17 cellular contexts compared by ENCODE assay signal in genomic region chr22:23844739-23845202, GRCh38. TPM values are rescaled to one million over a fixed set of nuclear protein-coding genes. Genes with fewer than 3 reads are reported as not detected.
A peak's percentile ranks its signal among the peaks of the same experiment; 100 is the strongest.
DNase-seq lines count a peak whose midpoint lies in the region; ATAC-seq, FAIRE-seq and TF ChIP-seq lines count a peak whose summit lies in the region.
"Had no signal": no experiment of that assay in that cellular context is flagged by ENCODE, and none has a peak within 500 bp of the region (broad histone marks: within the 10 kb centered on the region; RNA-seq: fewer than 3 reads in every experiment).

No MANE protein-coding gene starts in this region.

- no peak for TF ChIP-seq POLR2A in breast epithelium (IDR thresholded peaks at IDR 0.05)
- TF ChIP-seq POLR2A in thyroid gland (IDR thresholded peaks at IDR 0.05) = no peak

- H3K4me2 ChIP-seq in mammary epithelial cell (ENCODE audit: insufficient read depth, low read depth, low read length) = no peak overlapping the region

- H3K9me3 Mint-ChIP-seq in endodermal cell = no peaks in the 10 kb centered on the region
- H3K9me3 Mint-ChIP-seq: CD8-positive, alpha-beta T cell had no signal

- dilution Hi-C loops in mammary epithelial cell (cut with HindIII; ENCODE audit: low sequenced_read_pairs) = no loop called here

- H3K4me1 ChIP-seq in breast epithelium = peaks cover 9 to 23% of the 10 kb centered on the region in 2 donors
- H3K4me1 ChIP-seq in mammary epithelial cell (ENCODE audit: insufficient read depth, low read length) = peaks cover 36% of the 10 kb centered on the region
- peaks cover 64% of the 10 kb centered on the region for H3K4me1 ChIP-seq in SJCRH30
- H3K4me1 ChIP-seq in lower lobe of right lung = peaks cover 37% of the 10 kb centered on the region
- H3K4me1 ChIP-seq in thyroid gland = peaks cover 10 to 28% of the 10 kb centered on the region in 2 donors
- no peaks in the 10 kb centered on the region for H3K4me1 ChIP-seq in endodermal cell (ENCODE audit: control insufficient read depth, insufficient read depth, low read length)

- TF ChIP-seq CTCF in breast epithelium (IDR thresholded peaks at IDR 0.05) (no peak), mammary epithelial cell (conservative IDR thresholded peaks at IDR 0.05 in 1 of 2, IDR thresholded peaks at IDR 0.05 in 1 of 2; ENCODE audit: extremely low read depth in 1 of 2, insufficient read depth in 1 of 2, low read depth in 1 of 2, low read length in 2 of 2) (no peak), lower lobe of right lung (IDR thresholded peaks at IDR 0.05) (no peak), thyroid gland (IDR thresholded peaks at IDR 0.05) (no peak), endodermal cell (conservative IDR thresholded peaks at IDR 0.05) (no peak)

- in situ Hi-C loops in mammary epithelial cell (cut with MboI; ENCODE audit: low sequenced_read_pairs in 2 of 2) = loop anchor here (10.0 to 25.0 kb wide), 3 partner anchors 60 to 307 kb away; partner anchors contain the start of gene SMARCB1 (in 1 of the 2)

- peak overlapping the region; percentile 74 to 76 for H3K27ac ChIP-seq in breast epithelium
- H3K27ac ChIP-seq in mammary epithelial cell (ENCODE audit: insufficient read depth, low read depth, low read length) = no peak overlapping the region
- peak overlapping the region; percentile 76 for H3K27ac ChIP-seq in SJCRH30
- H3K27ac ChIP-seq in lower lobe of right lung = peak overlapping the region; percentile 53
- peak overlapping the region in 2 of 3 donors; percentile 58 to 69 for H3K27ac ChIP-seq in thyroid gland
- H3K27ac ChIP-seq in endodermal cell (ENCODE audit: low read depth, low read length) = no peak overlapping the region

- DNase-seq in breast epithelium (ENCODE audit: low spot score in 2 of 2) (no peak), mammary epithelial cell (no peak), SJCRH30 (no peak), lower lobe of right lung (no peak), thyroid gland (no peak), endodermal cell (no peak), GM19239 (ENCODE audit: insufficient read length, low spot score) (no peak)
- DNase-seq: activated CD4-positive, alpha-beta T cell treated with anti-CD3 and anti-CD28 coated beads, Interleukin-2, amount 50 U/mL, for 4 hours; CD8-positive, alpha-beta T cell; NCI-H748 treated with DMSO at 0.1 percent for 48 hours; stimulated activated CD4-positive, alpha-beta T cell treated with anti-CD3 and anti-CD28 coated beads, Interleukin-4, amount 100 ng/mL, for 4 hours; stimulated activated naive CD4-positive, alpha-beta T cell; T1000 had no signal

- H3K9ac ChIP-seq in mammary epithelial cell (ENCODE audit: insufficient read depth, low read length) (no peak overlapping the region), endodermal cell (ENCODE audit: extremely low read depth, low read length, poor library complexity, severe bottlenecking) (no peak overlapping the region)

- intact Hi-C loops in breast epithelium (cut with DNase I; ENCODE audit: low total_unique reads) (loop anchor here (5.0 to 10.0 kb wide), 2 partner anchors 320 to 442 kb away; no protein-coding TSS in a partner anchor), mammary epithelial cell (cut with micrococcal nuclease) (loop anchor here (5.0 kb wide), 4 partner anchors 217 to 522 kb away; no protein-coding TSS in a partner anchor), lower lobe of right lung (cut with DNase I) (no loop called here), thyroid gland (cut with DNase I) (loop anchor here (5.0 to 10.0 kb wide), 3 partner anchors 57 to 300 kb away; partner anchors contain the start of genes CHCHD10 and SMARCB1)

- H3K4me1 Mint-ChIP-seq in endodermal cell = peaks cover 10% of the 10 kb centered on the region

- H3K9me3 ChIP-seq in breast epithelium = no peaks in the 10 kb centered on the region
- H3K9me3 ChIP-seq in mammary epithelial cell (replicated peaks; ENCODE audit: insufficient read depth, low read length) = no peaks in the 10 kb centered on the region
- H3K9me3 ChIP-seq in SJCRH30 (replicated peaks) = no peaks in the 10 kb centered on the region
- no peaks in the 10 kb centered on the region for H3K9me3 ChIP-seq in lower lobe of right lung
- H3K9me3 ChIP-seq in thyroid gland = no peaks in the 10 kb centered on the region
- H3K9me3 ChIP-seq in endodermal cell (ENCODE audit: control insufficient read depth, low read length) = no peaks in the 10 kb centered on the region

- H3K27ac Mint-ChIP-seq in endodermal cell = no peak overlapping the region
- H3K27ac Mint-ChIP-seq: CD8-positive, alpha-beta T cell had no signal

- H3K36me3 Mint-ChIP-seq in endodermal cell (ENCODE audit: low read depth) = no peaks in the 10 kb centered on the region
- H3K36me3 Mint-ChIP-seq: CD8-positive, alpha-beta T cell had no signal

- H3K27me3 Mint-ChIP-seq in endodermal cell (ENCODE audit: insufficient read depth) = peaks cover 23% of the 10 kb centered on the region

- H3K4me3 ChIP-seq in breast epithelium (no peak overlapping the region), mammary epithelial cell (replicated peaks in 1 of 3; ENCODE audit: insufficient read depth in 1 of 3, low read depth in 2 of 3, low read length in 3 of 3) (no peak overlapping the region), SJCRH30 (no peak overlapping the region), lower lobe of right lung (no peak overlapping the region), thyroid gland (replicated peaks in 1 of 3) (no peak overlapping the region), endodermal cell (ENCODE audit: low read length) (no peak overlapping the region)

- 69% methylated on average over 7 of the region's 8 CpGs for WGBS in mammary epithelial cell (ENCODE audit: low coverage, missing lambda C conversion rate)
- 79% methylated on average over 8 of the region's 8 CpGs for WGBS in thyroid gland, 2 donors
- WGBS in endodermal cell (ENCODE audit: insufficient coverage in 1 of 2, insufficient read length in 1 of 2), 2 experiments = 77 to 85% methylated on average over 5 to 8 of the region's 8 CpGs

- no peaks in the 10 kb centered on the region for H4K20me1 ChIP-seq in mammary epithelial cell (ENCODE audit: insufficient read depth, low read length)

- H2AFZ ChIP-seq in mammary epithelial cell (ENCODE audit: low read depth, low read length) = no peak overlapping the region

- H3K27me3 ChIP-seq in breast epithelium = no peaks in the 10 kb centered on the region
- H3K27me3 ChIP-seq in mammary epithelial cell (ENCODE audit: insufficient read depth, low read length) = no peaks in the 10 kb centered on the region
- H3K27me3 ChIP-seq in SJCRH30 = no peaks in the 10 kb centered on the region
- H3K27me3 ChIP-seq in lower lobe of right lung (ENCODE audit: low read depth) = no peaks in the 10 kb centered on the region
- no peaks in the 10 kb centered on the region for H3K27me3 ChIP-seq in thyroid gland
- H3K27me3 ChIP-seq in endodermal cell (ENCODE audit: control insufficient read depth, insufficient read depth, low read length, poor library complexity, severe bottlenecking) = no peaks in the 10 kb centered on the region

- no peak for FAIRE-seq in GM19239 (lab: Jason Lieb, UNC)
- FAIRE-seq: A204.1, endometrium, frontal cortex had no signal

- H3K79me2 ChIP-seq in mammary epithelial cell (ENCODE audit: insufficient read depth, low read length) = no peaks in the 10 kb centered on the region

- no TSS peak for BruUV-seq in mammary epithelial cell (replicated peaks; lab: Mats Ljungman, UMichigan)

- H3K4me3 Mint-ChIP-seq in endodermal cell = no peak overlapping the region
- H3K4me3 Mint-ChIP-seq: CD8-positive, alpha-beta T cell had no signal

- CTCF ChIA-PET in mammary epithelial cell (lab: Charles Lee; ENCODE audit: low non-redundant PET) = no interaction called here

- ATAC-seq in lower lobe of right lung (no peak), HG02970 (IDR thresholded peaks at IDR 0.05; ENCODE audit: low FRiP score, unreplicated experiment) (no peak)
- ATAC-seq: CD8-positive, alpha-beta T cell had no signal

- H3K36me3 ChIP-seq in breast epithelium (no peaks in the 10 kb centered on the region), mammary epithelial cell (ENCODE audit: insufficient read depth, low read length) (no peaks in the 10 kb centered on the region), SJCRH30 (no peaks in the 10 kb centered on the region), lower lobe of right lung (no peaks in the 10 kb centered on the region), thyroid gland (no peaks in the 10 kb centered on the region), endodermal cell (ENCODE audit: control insufficient read depth, insufficient read depth, low read length) (no peaks in the 10 kb centered on the region)

RNA-seq across cellular contexts. Expression of gene DERL3, which starts 6.0 kb away (rescaled TPM):
- total RNA-seq in breast epithelium = 1 to 10 TPM in 2 of 3 donors, under 1 TPM in 1; 0.48 to 6.6 (median 2.8) TPM
- total RNA-seq in mammary epithelial cell = not detected
- 0.15 TPM for polyA plus RNA-seq in mammary epithelial cell
- polyA minus RNA-seq in mammary epithelial cell = not detected
- not detected in 2 replicates for total RNA-seq in SJCRH30 (2014; rRNA removed; shearing (Covaris generic))
- 5.8 TPM for total RNA-seq in lower lobe of right lung
- total RNA-seq in thyroid gland = 10 to 100 TPM in 1 of 4 donors, 1 to 10 TPM in 3; 1.6 to 15.9 (median 4.1) TPM
- total RNA-seq in endodermal cell = 1 to 10 TPM; 6.3 to 7.6 TPM
- 8.1 TPM for polyA plus RNA-seq in endodermal cell (2013, experiment 1 of 2)
- polyA plus RNA-seq in endodermal cell (2013, experiment 2 of 2) = 7.7 TPM

RNA-seq across cellular contexts. Expression of gene SLC2A11, which starts 12.9 kb away (rescaled TPM):
- total RNA-seq in breast epithelium = 10 to 100 TPM; 10.2 to 17.0 (median 13.1) TPM
- total RNA-seq in mammary epithelial cell = 10 to 100 TPM; 14.7 to 26.3 TPM
- polyA plus RNA-seq in mammary epithelial cell = 6.0 TPM
- 0.78 TPM for polyA minus RNA-seq in mammary epithelial cell
- 0.51 and 1.9 TPM in 2 replicates for total RNA-seq in SJCRH30 (2014; rRNA removed; shearing (Covaris generic))
- 12.7 TPM for total RNA-seq in lower lobe of right lung
- 10 to 100 TPM; 17.5 to 30.0 (median 24.3) TPM for total RNA-seq in thyroid gland
- 10 to 100 TPM; 13.1 to 14.8 TPM for total RNA-seq in endodermal cell
- polyA plus RNA-seq in endodermal cell (2013, experiment 1 of 2) = 12.0 TPM
- 9.3 TPM for polyA plus RNA-seq in endodermal cell (2013, experiment 2 of 2)

RNA-seq across cellular contexts. Expression of gene MIF, which starts 49.4 kb away (rescaled TPM):
- total RNA-seq in breast epithelium (100 to 1,000 TPM; 191 to 466 (median 261) TPM), mammary epithelial cell (1,000 to 10,000 TPM in 1 of 2 donors, 100 to 1,000 TPM in 1; 359 to 1,214 TPM), lower lobe of right lung (231 TPM), thyroid gland (100 to 1,000 TPM; 342 to 807 (median 472) TPM), endodermal cell (100 to 1,000 TPM; 722 to 753 TPM)
- 582 TPM for polyA plus RNA-seq in mammary epithelial cell
- 28.8 TPM for polyA minus RNA-seq in mammary epithelial cell
- 270 and 350 TPM in 2 replicates for total RNA-seq in SJCRH30 (2014; rRNA removed; shearing (Covaris generic))
- 847 TPM for polyA plus RNA-seq in endodermal cell (2013, experiment 1 of 2)
- 826 TPM for polyA plus RNA-seq in endodermal cell (2013, experiment 2 of 2)

RNA-seq across cellular contexts. Expression of gene SMARCB1, which starts 58.0 kb away (rescaled TPM):
- total RNA-seq in breast epithelium (10 to 100 TPM; 34.6 to 60.2 (median 50.1) TPM), mammary epithelial cell (10 to 100 TPM; 63.5 to 93.8 TPM), lower lobe of right lung (61.3 TPM), thyroid gland (100 to 1,000 TPM in 1 of 4 donors, 10 to 100 TPM in 3; 59.8 to 107 (median 75.4) TPM), endodermal cell (100 to 1,000 TPM; 136 to 148 TPM)
- polyA plus RNA-seq in mammary epithelial cell = 111 TPM
- polyA minus RNA-seq in mammary epithelial cell = 277 TPM
- total RNA-seq in SJCRH30 (2014; rRNA removed; shearing (Covaris generic)) = 119 and 152 TPM in 2 replicates
- 201 TPM for polyA plus RNA-seq in endodermal cell (2013, experiment 1 of 2)
- polyA plus RNA-seq in endodermal cell (2013, experiment 2 of 2) = 179 TPM

Comparison
In these comparisons a context has a peak if more than half of its experiments do, and no peak if none do; other contexts are left out.
1. H3K27ac ChIP-seq: peak in breast epithelium (2 of 2), SJCRH30 (single experiment), lower lobe of right lung (single experiment) and thyroid gland (2 of 3); none in mammary epithelial cell (single experiment) and endodermal cell (single experiment).